8 cellular contexts compared by ENCODE assay signal in genomic region chr2:172806426-172807008, GRCh38.
DNase-seq lines count a peak whose midpoint lies in the region; ATAC-seq and TF ChIP-seq lines count a peak whose summit lies in the region.

No MANE protein-coding gene starts in this region.

- in situ Hi-C loops in astrocyte of the spinal cord (cut with HindIII; ENCODE audit: low sequenced_read_pairs): no loop called here

- no peak for ATAC-seq in GM18502 (IDR thresholded peaks at IDR 0.05; ENCODE audit: poor library complexity, unreplicated experiment)

- no peaks in the 10 kb centered on the region for H3K27me3 ChIP-seq in thyroid gland

- DNase-seq in AG09309 (ENCODE audit: low read depth): no peak
- DNase-seq in GM20000 (ENCODE audit: low spot score): peak; percentile 37
- DNase-seq in NCI-H446 treated with DMSO at 0.1 percent for 48 hours (lab: John Stamatoyannopoulos, UW): peak; percentile 53
- peak; percentile 74 for DNase-seq in astrocyte of the spinal cord (ENCODE audit: low read depth, low spot score)
- DNase-seq in iPS-NIHi11 (ENCODE audit: low spot score): peak; percentile 65
- DNase-seq in thyroid gland: no peak
- no peak for DNase-seq in hepatic stellate cell (ENCODE audit: low spot score)

- 37 to 49% methylated on average over 5 of the region's 5 CpGs for WGBS in thyroid gland, 2 donors

- H3K4me3 ChIP-seq in AG09309 (ENCODE audit: control insufficient read depth, low read depth, low read length) (no peak overlapping the region), astrocyte of the spinal cord (ENCODE audit: low read depth, low read length) (no peak overlapping the region), thyroid gland (replicated peaks in 1 of 3) (no peak overlapping the region)

- no peaks in the 10 kb centered on the region for H3K4me1 ChIP-seq in thyroid gland

- no peaks in the 10 kb centered on the region for H3K36me3 ChIP-seq in thyroid gland

- no peak overlapping the region for H3K27ac ChIP-seq in thyroid gland

- no peak for TF ChIP-seq POLR2A in thyroid gland (IDR thresholded peaks at IDR 0.05)

- peak; percentile 80 for TF ChIP-seq CTCF in AG09309 (IDR thresholded peaks at IDR 0.05; ENCODE audit: control insufficient read depth, insufficient read depth, low read depth, low read length, missing control alignments)
- peak; percentile 71 for TF ChIP-seq CTCF in GM20000 (IDR thresholded peaks at IDR 0.05; ENCODE audit: extremely low read depth, missing control alignments)
- peak; percentile 87 for TF ChIP-seq CTCF in astrocyte of the spinal cord (IDR thresholded peaks at IDR 0.05; ENCODE audit: low read depth, low read length)
- peak; percentile 31 to 89 (median 76) for TF ChIP-seq CTCF in thyroid gland (IDR thresholded peaks at IDR 0.05)

- no peaks in the 10 kb centered on the region for H3K9me3 ChIP-seq in thyroid gland

- intact Hi-C loops in thyroid gland (cut with DNase I): loop anchor here (10.0 kb wide), 1 partner anchor 218 kb away; no protein-coding TSS in a partner anchor

Comparison
In these comparisons a context has a peak if more than half of its experiments do, and no peak if none do; other contexts are left out.
1. DNase-seq: peak in GM20000 (single experiment), NCI-H446 treated with DMSO at 0.1 percent for 48 hours (single experiment), astrocyte of the spinal cord (single experiment) and iPS-NIHi11 (single experiment); none in AG09309 (single experiment), thyroid gland (0 of 2) and hepatic stellate cell (single experiment).
2. Peak in every context shown above with its lines, with median percentiles within 50 percentile points of each other: CTCF ChIP-seq.